In the genomic region with DNA sequence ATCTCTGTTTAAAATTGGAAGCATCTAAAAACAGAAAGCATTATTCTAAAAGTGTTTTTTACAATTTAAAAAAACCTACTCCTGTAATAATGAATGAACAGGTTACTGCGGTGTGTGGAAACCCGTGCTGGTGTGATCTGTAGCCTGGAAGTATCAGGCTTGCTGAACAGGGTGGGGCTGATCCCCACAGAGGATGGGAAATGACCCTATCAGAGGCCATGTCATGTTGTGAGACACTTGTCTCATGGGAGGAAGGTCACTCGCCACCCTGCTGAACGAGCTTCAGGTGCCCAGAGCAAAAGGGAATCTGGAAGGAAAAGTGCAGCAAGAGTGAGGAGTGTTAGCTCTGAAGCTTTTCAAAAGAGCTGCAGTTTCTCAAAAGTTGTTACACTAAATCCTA, we compare ENCODE assay signal across 27 cellular contexts.
"Had no signal": no experiment of that assay in that cellular context is flagged by ENCODE, and none has a peak within 500 bp of the region (broad histone marks: within the 10 kb centered on the region; RNA-seq: fewer than 3 reads in every experiment).

No MANE protein-coding gene starts in this region.

- H3K36me3 Mint-ChIP-seq: naive thymus-derived CD4-positive, alpha-beta T cell; natural killer cell treated with Interleukin-12 subunit alpha and Interleukin-12 subunit beta and Interleukin-15 and Interleukin-18, amount 100 ng/mL, for 72 hours; stimulated activated memory B cell treated with anti-CD40 and anti-IgM and Interleukin-4, amounts not matched to agents 10 μg/mL and 1 μg/mL and 100 μg/mL, for 72 hours; type B pancreatic cell had no signal

- H3K4me3 Mint-ChIP-seq: naive thymus-derived CD4-positive, alpha-beta T cell; natural killer cell treated with Interleukin-12 subunit alpha and Interleukin-12 subunit beta and Interleukin-15 and Interleukin-18, amount 100 ng/mL, for 72 hours; neural crest cell; stimulated activated memory B cell treated with anti-CD40 and anti-IgM and Interleukin-4, amounts not matched to agents 10 μg/mL and 1 μg/mL and 100 μg/mL, for 72 hours; stimulated activated naive CD8-positive, alpha-beta T cell treated with anti-CD3 and anti-CD28 coated beads, Interleukin-15, amount 100 ng/mL, for 72 hours; type B pancreatic cell had no signal

- H3K4me1 ChIP-seq: left lung, right atrium auricular region, right lobe of liver, tibial nerve, uterus had no signal

- H3K27ac ChIP-seq: left lung, neutrophil, ovary, right atrium auricular region, right lobe of liver, tibial nerve, uterus had no signal

- H3K36me3 ChIP-seq: left lung, neutrophil, ovary, right atrium auricular region, right lobe of liver, tibial nerve, uterus had no signal

- H3K9me3 ChIP-seq: left lung, mucosa of descending colon, neutrophil, ovary, right atrium auricular region, right lobe of liver, tibial nerve, uterus had no signal

- H3K27me3 ChIP-seq: ovary, right atrium auricular region, right lobe of liver had no signal

- H3K27me3 Mint-ChIP-seq: stimulated activated memory B cell treated with anti-CD40 and anti-IgM and Interleukin-4, amounts not matched to agents 10 μg/mL and 1 μg/mL and 100 μg/mL, for 72 hours had no signal

- H3K4me2 ChIP-seq: smooth muscle cell had no signal

- DNase-seq: hippocampal formation; kidney; left colon; left lung; midbrain; mucosa of descending colon; naive thymus-derived CD4-positive, alpha-beta T cell; ovary; right lobe of liver; stimulated activated CD4-positive, alpha-beta T cell treated with anti-CD3 and anti-CD28 coated beads, Interleukin-1b, Interleukin-23, amount 100 ng/mL, for 48 hours; stimulated activated CD4-positive, alpha-beta T cell treated with anti-CD3 and anti-CD28 coated beads, Interleukin-2, amount 100 ng/mL, for 48 hours; stimulated activated CD4-positive, alpha-beta T cell treated with anti-CD3 and anti-CD28 coated beads, Interleukin-4, amount 100 ng/mL, for 4 hours; stimulated activated CD8-positive, alpha-beta memory T cell treated with anti-CD3 and anti-CD28 coated beads, Interleukin-4, amount 100 ng/mL, for 48 hours; stimulated activated naive CD4-positive, alpha-beta T cell treated with Interleukin-2 at 50 U/mL for 16 hours; stimulated activated naive CD8-positive, alpha-beta T cell treated with anti-CD3 and anti-CD28 coated beads, Interleukin-15, amount 100 ng/mL, for 72 hours; substantia nigra; uterus had no signal

- H3K27ac Mint-ChIP-seq: naive thymus-derived CD4-positive, alpha-beta T cell; natural killer cell treated with Interleukin-12 subunit alpha and Interleukin-12 subunit beta and Interleukin-15 and Interleukin-18, amount 100 ng/mL, for 72 hours; progenitor cell of endocrine pancreas; stimulated activated memory B cell treated with anti-CD40 and anti-IgM and Interleukin-4, amounts not matched to agents 10 μg/mL and 1 μg/mL and 100 μg/mL, for 72 hours; stimulated activated naive CD8-positive, alpha-beta T cell treated with anti-CD3 and anti-CD28 coated beads, Interleukin-15, amount 100 ng/mL, for 72 hours; type B pancreatic cell had no signal

- H3K4me3 ChIP-seq: left lung, lung, mucosa of descending colon, ovary, right atrium auricular region, right lobe of liver, smooth muscle cell, tibial nerve, uterus had no signal

- ATAC-seq: left colon; left lung; mucosa of descending colon; naive thymus-derived CD4-positive, alpha-beta T cell; natural killer cell treated with Interleukin-12 subunit alpha and Interleukin-12 subunit beta and Interleukin-15 and Interleukin-18, amount 100 ng/mL, for 72 hours; right lobe of liver; stimulated activated memory B cell treated with anti-CD40 and anti-IgM and Interleukin-4, amounts not matched to agents 10 μg/mL and 1 μg/mL and 100 μg/mL, for 72 hours; stimulated activated naive CD8-positive, alpha-beta T cell treated with anti-CD3 and anti-CD28 coated beads, Interleukin-15, amount 100 ng/mL, for 72 hours had no signal
